29 cellular contexts compared by ENCODE assay signal in the genomic region with DNA sequence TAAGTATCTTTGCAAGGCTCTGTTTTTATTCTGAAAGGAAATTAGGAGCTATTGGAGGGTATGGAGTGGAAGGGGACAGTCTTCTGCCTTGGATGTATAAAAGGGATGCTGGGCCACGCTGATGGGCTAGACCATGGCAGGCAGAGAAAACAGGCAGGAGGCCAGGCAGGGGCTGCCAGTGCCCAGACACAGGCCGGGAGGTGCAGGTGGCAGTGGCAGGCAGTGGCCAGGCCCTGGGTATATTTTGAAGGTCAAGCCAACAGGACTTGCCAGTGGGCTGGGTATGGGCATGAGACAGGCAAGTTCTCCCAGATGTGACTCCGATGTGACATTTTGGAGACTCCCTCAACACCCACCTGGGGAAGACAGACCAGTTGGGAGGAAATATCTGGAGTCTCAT.
"Had no signal": no experiment of that assay in that cellular context is flagged by ENCODE, and none has a peak within 500 bp of the region (broad histone marks: within the 10 kb centered on the region; RNA-seq: fewer than 3 reads in every experiment).

No MANE protein-coding gene starts in this region.

- ATAC-seq: activated CD4-positive, alpha-beta T cell treated with anti-CD3 and anti-CD28 coated beads for 36 hours; activated T-cell treated with anti-CD3 and anti-CD28 coated beads, Interleukin-2, amount 50 U/mL, for 4 hours; K562; Panc1 had no signal

- DNase-seq: activated CD4-positive, alpha-beta memory T cell treated with anti-CD3 and anti-CD28 coated beads for 36 hours; activated CD4-positive, alpha-beta T cell treated with anti-CD3 and anti-CD28 coated beads for 36 hours; activated CD4-positive, alpha-beta T cell treated with anti-CD3 and anti-CD28 coated beads, Interleukin-2, amount 50 U/mL, for 1 hour; activated naive CD4-positive, alpha-beta T cell treated with Interleukin-2 at 50 U/mL for 16 hours; activated naive CD8-positive, alpha-beta T cell treated with anti-CD3 and anti-CD28 coated beads, Interleukin-2, amount 10 ng/mL, durations not matched to agents 7 days and 5 days; activated T-cell treated with anti-CD3 and anti-CD28 coated beads for 4 hours; activated T-cell treated with anti-CD3 and anti-CD28 coated beads, Interleukin-2, amount 50 U/mL, for 4 hours; amygdala; NCI-H1105; NCI-H1417 treated with DMSO at 0.1 percent for 48 hours; NCI-H1930; NCI-H2081 treated with DMSO at 0.1 percent for 48 hours; NCI-H226; NCI-H446 treated with DMSO at 0.1 percent for 48 hours; NCI-H524; NCI-H69; NCI-H82; SHP77; SJCRH30 had no signal

- H3K4me3 Mint-ChIP-seq: activated CD4-positive, alpha-beta memory T cell treated with anti-CD3 and anti-CD28 coated beads for 36 hours; activated CD4-positive, alpha-beta T cell treated with anti-CD3 and anti-CD28 coated beads for 36 hours; activated naive CD4-positive, alpha-beta T cell treated with anti-CD3 and anti-CD28 coated beads, Interleukin-2, amount 50 U/mL, for 24 hours; activated naive CD8-positive, alpha-beta T cell treated with anti-CD3 and anti-CD28 coated beads, Interleukin-2, amount 10 ng/mL, durations not matched to agents 7 days and 5 days; activated T-cell treated with anti-CD3 and anti-CD28 coated beads, Interleukin-2, amount 50 U/mL, for 4 hours; activated T-helper 1 cell treated with anti-CD3 and anti-CD28 coated beads, Interleukin-12 subunit alpha, Interleukin-12 subunit beta, Interleukin-2, Interleukin-4 antibody, amounts not matched to agents 30 ng/mL and 10 ng/mL and 1 ng/mL, durations not matched to agents 14 hours and 24 hours and 36 hours; central memory CD8-positive, alpha-beta T cell; T-helper 1 cell treated with Interleukin-12 subunit alpha and Interleukin-12 subunit beta and Interleukin-4 antibody, amounts not matched to agents 30 μg/mL and 1 μg/mL, for 36 hours; T-helper 2 cell treated with Interferon-gamma antibody and Interleukin-4, amounts not matched to agents 5 μg/mL and 100 μg/mL, for 36 hours had no signal

- H3K27ac ChIP-seq: cardiac muscle cell, SJCRH30, SK-N-MC had no signal

- H3K9me3 ChIP-seq: ascending aorta, SJCRH30 had no signal

- H3K36me3 ChIP-seq: ascending aorta, cardiac muscle cell, SJCRH30 had no signal

- H3K9me3 Mint-ChIP-seq: activated CD4-positive, alpha-beta memory T cell treated with anti-CD3 and anti-CD28 coated beads for 36 hours; activated naive CD4-positive, alpha-beta T cell treated with anti-CD3 and anti-CD28 coated beads, Interleukin-2, amount 50 U/mL, for 24 hours; activated naive CD8-positive, alpha-beta T cell treated with anti-CD3 and anti-CD28 coated beads, Interleukin-2, amount 10 ng/mL, durations not matched to agents 7 days and 5 days; activated T-cell treated with anti-CD3 and anti-CD28 coated beads, Interleukin-2, amount 50 U/mL, for 4 hours; activated T-helper 1 cell treated with anti-CD3 and anti-CD28 coated beads, Interleukin-12 subunit alpha, Interleukin-12 subunit beta, Interleukin-2, Interleukin-4 antibody, amounts not matched to agents 30 ng/mL and 10 ng/mL and 1 ng/mL, durations not matched to agents 14 hours and 24 hours and 36 hours; central memory CD8-positive, alpha-beta T cell; T-helper 1 cell treated with Interleukin-12 subunit alpha and Interleukin-12 subunit beta and Interleukin-4 antibody, amounts not matched to agents 30 μg/mL and 1 μg/mL, for 36 hours; T-helper 2 cell treated with Interferon-gamma antibody and Interleukin-4, amounts not matched to agents 5 μg/mL and 100 μg/mL, for 36 hours had no signal

- H3K27me3 ChIP-seq: ascending aorta, cardiac muscle cell, SJCRH30 had no signal

- H3K4me3 ChIP-seq: ascending aorta, cardiac muscle cell, K562, SJCRH30, SK-N-MC had no signal

- H3K36me3 Mint-ChIP-seq: activated CD4-positive, alpha-beta memory T cell treated with anti-CD3 and anti-CD28 coated beads for 36 hours; activated naive CD4-positive, alpha-beta T cell treated with anti-CD3 and anti-CD28 coated beads, Interleukin-2, amount 50 U/mL, for 24 hours; activated naive CD8-positive, alpha-beta T cell treated with anti-CD3 and anti-CD28 coated beads, Interleukin-2, amount 10 ng/mL, durations not matched to agents 7 days and 5 days had no signal

- H3K27ac Mint-ChIP-seq: activated CD4-positive, alpha-beta memory T cell treated with anti-CD3 and anti-CD28 coated beads for 36 hours; activated CD4-positive, alpha-beta T cell treated with anti-CD3 and anti-CD28 coated beads for 36 hours; activated naive CD4-positive, alpha-beta T cell treated with anti-CD3 and anti-CD28 coated beads, Interleukin-2, amount 50 U/mL, for 24 hours; activated naive CD8-positive, alpha-beta T cell treated with anti-CD3 and anti-CD28 coated beads, Interleukin-2, amount 10 ng/mL, durations not matched to agents 7 days and 5 days; activated T-helper 1 cell treated with anti-CD3 and anti-CD28 coated beads, Interleukin-12 subunit alpha, Interleukin-12 subunit beta, Interleukin-2, Interleukin-4 antibody, amounts not matched to agents 30 ng/mL and 10 ng/mL and 1 ng/mL, durations not matched to agents 14 hours and 24 hours and 36 hours; T-helper 1 cell treated with Interleukin-12 subunit alpha and Interleukin-12 subunit beta and Interleukin-4 antibody, amounts not matched to agents 30 μg/mL and 1 μg/mL, for 36 hours; T-helper 2 cell treated with Interferon-gamma antibody and Interleukin-4, amounts not matched to agents 5 μg/mL and 100 μg/mL, for 36 hours had no signal
